ENCODE assay signal across 18 cellular contexts in genomic region chr7:145774777-145775176, GRCh38.
DNase-seq lines count a peak whose midpoint lies in the region; ATAC-seq, FAIRE-seq and TF ChIP-seq lines count a peak whose summit lies in the region.
"Had no signal": no experiment of that assay in that cellular context is flagged by ENCODE, and none has a peak within 500 bp of the region (broad histone marks: within the 10 kb centered on the region; RNA-seq: fewer than 3 reads in every experiment).

No MANE protein-coding gene starts in this region.

- no peak overlapping the region for H2AK9ac ChIP-seq in IMR-90 (replicated peaks; ENCODE audit: low read depth, low read length, poor library complexity)

- H3K9me1 ChIP-seq in IMR-90 (ENCODE audit: insufficient read depth, low read length) (no peaks in the 10 kb centered on the region), K562 (ENCODE audit: control insufficient read depth, insufficient read depth, low read length) (no peaks in the 10 kb centered on the region)

- no peak overlapping the region for H4K91ac ChIP-seq in IMR-90 (ENCODE audit: insufficient read depth, low read depth, low read length)

- H2AK5ac ChIP-seq in IMR-90 (ENCODE audit: low read depth, low read length), result no peak overlapping the region

- FAIRE-seq in A204.1 (lab: Jason Lieb, UNC), result peak; percentile 77
- no peak for FAIRE-seq in K562 (lab: Jason Lieb, UNC)
- no peak for FAIRE-seq in HTR-8/SVneo (lab: Jason Lieb, UNC)
- FAIRE-seq: H54 had no signal

- no CpG with 5 or more reads among the region's 2 CpGs for WGBS in IMR-90 (ENCODE audit: extremely low coverage in 2 of 2, insufficient read length in 1 of 2), 2 experiments
- 11% methylated on average over 2 of the region's 2 CpGs for WGBS in K562 (ENCODE audit: insufficient coverage, low coverage, missing lambda C conversion rate)

- TF ChIP-seq EP300 in K562 (IDR thresholded peaks at IDR 0.05; ENCODE audit: low read length), result no peak

- no peaks in the 10 kb centered on the region for H3K36me3 ChIP-seq in IMR-90 (ENCODE audit: control insufficient read depth, insufficient read depth, low read length)
- H3K36me3 ChIP-seq in K562 (ENCODE audit: control insufficient read depth, insufficient read depth, low read length), result no peaks in the 10 kb centered on the region
- H3K36me3 ChIP-seq: HAP-1 had no signal

- no peaks in the 10 kb centered on the region for H3K79me1 ChIP-seq in IMR-90 (ENCODE audit: low read depth in 1 of 2, low read length in 2 of 2)

- dilution Hi-C loops in IMR-90 (cut with HindIII; ENCODE audit: low sequenced_read_pairs, unreplicated experiment), result no loop called here

- H2BK20ac ChIP-seq in IMR-90 (ENCODE audit: low read depth, low read length), result no peak overlapping the region

- H4K5ac ChIP-seq in IMR-90 (ENCODE audit: low read depth, low read length), result no peak overlapping the region

- H3K14ac ChIP-seq in IMR-90 (replicated peaks; ENCODE audit: low read depth, low read length), result no peak overlapping the region

- TF ChIP-seq RAD21 in IMR-90 (IDR thresholded peaks at IDR 0.05; ENCODE audit: low read length) (no peak), K562 (CRISPR knock-in tag; conservative IDR thresholded peaks at IDR 0.05 in 1 of 2, IDR thresholded peaks at IDR 0.05 in 1 of 2) (no peak)

- H3K27me3 ChIP-seq in IMR-90 (ENCODE audit: control insufficient read depth, insufficient read depth, low read length) (no peaks in the 10 kb centered on the region), K562 (ENCODE audit: control insufficient read depth in 2 of 2, insufficient read depth in 2 of 2, low read length in 2 of 2) (no peaks in the 10 kb centered on the region)

- no peak overlapping the region for H3K18ac ChIP-seq in IMR-90 (ENCODE audit: low read depth, low read length)

- in situ Hi-C loops in IMR-90 (cut with MboI; ENCODE audit: low sequenced_read_pairs) (no loop called here), K562 (cut with MboI) (no loop called here)

- H3K9me3 ChIP-seq in IMR-90 (ENCODE audit: control insufficient read depth, insufficient read depth, low read length) (peaks cover 2% of the 10 kb centered on the region; the same call in 1 of the 2 replicates), K562 (replicated peaks; ENCODE audit: control insufficient read depth, insufficient read depth, low read depth, low read length) (no peaks in the 10 kb centered on the region)
- H3K9me3 ChIP-seq: HAP-1 had no signal

- DNase-seq in IMR-90, result no peak
- no peak for DNase-seq in K562 (ENCODE audit: extremely low read depth in 1 of 4, low spot score in 3 of 4)
- DNase-seq in HTR-8/SVneo (ENCODE audit: insufficient read length, low spot score), result no peak
- DNase-seq in substantia nigra (lab: John Stamatoyannopoulos, UW), result no peak
- no peak for DNase-seq in NCI-H2196 (lab: John Stamatoyannopoulos, UW; ENCODE audit: unreplicated experiment)
- DNase-seq: 8988T; C1 segment of cervical spinal cord; Calu3; CD4-positive, alpha-beta memory T cell; COR-L47; DMS153; DND-41; GF-D8; GOT3; HFFc6 had no signal

- H3K4me3 ChIP-seq in IMR-90 (ENCODE audit: insufficient read depth, low read depth, low read length) (no peak overlapping the region), K562 (no peak overlapping the region)
- H3K4me3 ChIP-seq: HAP-1 had no signal

- no peak overlapping the region for H2BK5ac ChIP-seq in IMR-90 (ENCODE audit: low read depth, low read length, poor library complexity, severe bottlenecking)

- H3K27ac ChIP-seq in IMR-90 (ENCODE audit: insufficient read depth, low read length), result no peak overlapping the region
- no peak overlapping the region for H3K27ac ChIP-seq in K562 (ENCODE audit: extremely low read depth, low read depth, low read length)
- H3K27ac ChIP-seq in substantia nigra (ENCODE audit: low read depth, low read length, poor library complexity, severe bottlenecking), result no peak overlapping the region

- no peak for TF ChIP-seq CTCF in IMR-90 (conservative IDR thresholded peaks at IDR 0.05; ENCODE audit: low read depth, low read length)
- no peak for TF ChIP-seq CTCF in K562 (IDR thresholded peaks at IDR 0.05 in 2 of 3, conservative IDR thresholded peaks at IDR 0.05 in 1 of 3; ENCODE audit: insufficient read depth in 2 of 3, low read depth in 1 of 3, low read length in 3 of 3)

- H2BK15ac ChIP-seq in IMR-90 (ENCODE audit: low read depth, low read length), result no peak overlapping the region

- H3K23ac ChIP-seq in IMR-90 (ENCODE audit: low read depth, low read length), result no peak overlapping the region

- CTCF ChIA-PET in IMR-90 (lab: Yijun Ruan, JAX) (no interaction called here), K562 (lab: Yijun Ruan, JAX; ENCODE audit: low intra/inter-chr PET ratio) (no interaction called here)

- H3K4me2 ChIP-seq in IMR-90 (ENCODE audit: low read depth, low read length) (no peak overlapping the region), K562 (ENCODE audit: insufficient read depth, low read length) (no peak overlapping the region)

- POLR2A ChIA-PET in IMR-90 (lab: Charles Lee; ENCODE audit: unreplicated experiment) (no interaction called here), K562 (lab: Yijun Ruan, JAX) (no interaction called here)

- intact Hi-C loops in IMR-90 (cut with micrococcal nuclease), result no loop called here
- intact Hi-C loops in K562 (cut with micrococcal nuclease), result no loop called here

- H2BK120ac ChIP-seq in IMR-90 (ENCODE audit: low read depth, low read length), result no peak overlapping the region

- H3K4me1 ChIP-seq in IMR-90 (ENCODE audit: control insufficient read depth, insufficient read depth, low read length), result no peaks in the 10 kb centered on the region
- no peaks in the 10 kb centered on the region for H3K4me1 ChIP-seq in K562 (replicated peaks in 1 of 2; ENCODE audit: control insufficient read depth in 2 of 2, insufficient read depth in 2 of 2, low read length in 2 of 2)
- H3K4me1 ChIP-seq: HAP-1 had no signal

- no peaks in the 10 kb centered on the region for H3K79me2 ChIP-seq in K562 (ENCODE audit: control insufficient read depth, insufficient read depth, low read length)

- no peak overlapping the region for H3K9ac ChIP-seq in IMR-90 (ENCODE audit: low read depth, low read length)
- H3K9ac ChIP-seq in K562 (ENCODE audit: insufficient read depth in 1 of 2, low read depth in 2 of 2, low read length in 2 of 2), result no peak overlapping the region

- BruUV-seq in IMR-90 (replicated peaks; lab: Mats Ljungman, UMichigan), result no TSS peak
- BruUV-seq in K562 (replicated peaks; lab: Mats Ljungman, UMichigan), result no TSS peak

- H4K8ac ChIP-seq in IMR-90 (ENCODE audit: low read depth in 2 of 2, low read length in 2 of 2), result no peak overlapping the region

- ATAC-seq in IMR-90 (ENCODE audit: low read depth) (no peak), K562 (no peak)

- H4K20me1 ChIP-seq in IMR-90 (ENCODE audit: insufficient read depth, low read length) (no peaks in the 10 kb centered on the region), K562 (replicated peaks; ENCODE audit: control insufficient read depth, insufficient read depth, low read length) (no peaks in the 10 kb centered on the region)

- H2AFZ ChIP-seq in IMR-90 (replicated peaks; ENCODE audit: low read length, poor library complexity), result no peak overlapping the region
- no peak overlapping the region for H2AFZ ChIP-seq in K562 (ENCODE audit: low read depth, low read length)

- H3K56ac ChIP-seq in IMR-90 (ENCODE audit: extremely low read depth, insufficient read depth, low read length), result no peak overlapping the region

- H3K4ac ChIP-seq in IMR-90 (ENCODE audit: low read depth, low read length), result no peak overlapping the region

- TF ChIP-seq POLR2A in IMR-90 (IDR thresholded peaks at IDR 0.05; ENCODE audit: low read depth, low read length), result no peak
- no peak for TF ChIP-seq POLR2A in K562 (conservative IDR thresholded peaks at IDR 0.05)

TF ChIP-seq in IMR-90, 13 proteins besides CTCF, POLR2A, EP300 and RAD21:
- TF ChIP-seq MAFK (IDR thresholded peaks at IDR 0.05; ENCODE audit: low read depth, low read length) (0 out of 2 replicates have a peak, but pooled peaks have one; percentile 35), SMC3 (IDR thresholded peaks at IDR 0.05; ENCODE audit: low read depth, low read length) (no peak)
TF ChIP-seq in IMR-90: peak in this region for 1.

TF ChIP-seq in K562, 482 proteins besides CTCF, POLR2A, EP300 and RAD21:
- TF ChIP-seq GATAD2B (IDR thresholded peaks at IDR 0.05; ENCODE audit: borderline replicate concordance), result no peak
- no peak for TF ChIP-seq DIDO1 (tag; IDR thresholded peaks at IDR 0.05; ENCODE audit: low read depth)
- no peak for TF ChIP-seq SRF (CRISPR knock-in tag; IDR thresholded peaks at IDR 0.05)
- TF ChIP-seq MAFK (IDR thresholded peaks at IDR 0.05; ENCODE audit: low read length), result peak; percentile 51; the same call in 1 of the 2 replicates
- no peak for TF ChIP-seq THRAP3 (IDR thresholded peaks at IDR 0.05; ENCODE audit: borderline replicate concordance)
- TF ChIP-seq ASH1L (IDR thresholded peaks at IDR 0.05; ENCODE audit: borderline replicate concordance, low read depth, partially characterized antibody), result no peak
- 0 out of 2 replicates have a peak, but pooled peaks have one; percentile 38 for TF ChIP-seq MAFG (tag; conservative IDR thresholded peaks at IDR 0.05)
- no peak for TF ChIP-seq RCOR1 (IDR thresholded peaks at IDR 0.05; ENCODE audit: borderline replicate concordance in 1 of 2, low read depth in 2 of 2, low read length in 2 of 2)
- no peak for TF ChIP-seq TAF15 (IDR thresholded peaks at IDR 0.05; ENCODE audit: low read depth, low read length)
- TF ChIP-seq CHCHD3 (CRISPR knock-in tag; IDR thresholded peaks at IDR 0.05), result no peak
- TF ChIP-seq POLR3G (IDR thresholded peaks at IDR 0.05; ENCODE audit: extremely low read depth, insufficient read length, insufficient replicate concordance), result no peak
- TF ChIP-seq ZNF77 (CRISPR knock-in tag; IDR thresholded peaks at IDR 0.05), result no peak
- TF ChIP-seq ZNF561 (CRISPR knock-in tag; conservative IDR thresholded peaks at IDR 0.05), result no peak
- TF ChIP-seq ZNF695 (CRISPR knock-in tag; IDR thresholded peaks at IDR 0.05), result no peak
- TF ChIP-seq C11orf30 (IDR thresholded peaks at IDR 0.05; ENCODE audit: low read depth), result peak; percentile 63; the same call in 1 of the 2 replicates
- peak; percentile 48 for TF ChIP-seq MAFF (IDR thresholded peaks at IDR 0.05; ENCODE audit: low read length)
- peak; percentile 83 for TF ChIP-seq ZNF316 (IDR thresholded peaks at IDR 0.05)
- TF ChIP-seq ZNF551 (CRISPR knock-in tag; IDR thresholded peaks at IDR 0.05), result no peak
